ENCODE assay signal across 11 cellular contexts in genomic region chr1:66243548-66244130, GRCh38.
A peak's percentile ranks its signal among the peaks of the same experiment; 100 is the strongest.
DNase-seq lines count a peak whose midpoint lies in the region; ATAC-seq lines count a peak whose summit lies in the region.
"Had no signal": no experiment of that assay in that cellular context is flagged by ENCODE, and none has a peak within 500 bp of the region (broad histone marks: within the 10 kb centered on the region; RNA-seq: fewer than 3 reads in every experiment).

No MANE protein-coding gene starts in this region.

- no peaks in the 10 kb centered on the region for H3K36me3 Mint-ChIP-seq in activated T-cell treated with anti-CD3 and anti-CD28 coated beads, Interleukin-2, amount 50 U/mL, for 72 hours (ENCODE audit: insufficient read depth in 2 of 2)
- peaks cover 4% of the 10 kb centered on the region for H3K36me3 Mint-ChIP-seq in stimulated activated effector memory CD8-positive, alpha-beta T cell treated with anti-CD3 and anti-CD28 coated beads, Interleukin-12 subunit alpha, Interleukin-12 subunit beta, amount 100 ng/mL, for 72 hours

- no peak overlapping the region for H3K4me3 Mint-ChIP-seq in activated T-cell treated with anti-CD3 and anti-CD28 coated beads, Interleukin-2, amount 50 U/mL, for 72 hours
- H3K4me3 Mint-ChIP-seq in stimulated activated effector memory CD8-positive, alpha-beta T cell treated with anti-CD3 and anti-CD28 coated beads, Interleukin-12 subunit alpha, Interleukin-12 subunit beta, amount 100 ng/mL, for 72 hours: no peak overlapping the region

- ATAC-seq in HG02884 (IDR thresholded peaks at IDR 0.05; ENCODE audit: unreplicated experiment): peak; percentile 42
- ATAC-seq in activated T-cell treated with anti-CD3 and anti-CD28 coated beads, Interleukin-2, amount 50 U/mL, for 72 hours (replicated peaks in 1 of 2): peak; percentile 68 to 70
- peak; percentile 77 for ATAC-seq in stimulated activated effector memory CD8-positive, alpha-beta T cell treated with anti-CD3 and anti-CD28 coated beads, Interleukin-12 subunit alpha, Interleukin-12 subunit beta, amount 100 ng/mL, for 72 hours

- peak; percentile 61 for DNase-seq in activated CD8-positive, alpha-beta memory T cell treated with anti-CD3 and anti-CD28 coated beads for 24 hours
- no peak for DNase-seq in activated CD8-positive, alpha-beta memory T cell treated with anti-CD3 and anti-CD28 coated beads, Interleukin-2, amount 50 U/mL, for 4 hours
- peak in 1 of 2 donors; percentile 35 for DNase-seq in activated T-cell treated with anti-CD3 and anti-CD28 coated beads, Interleukin-2, amount 50 U/mL, for 72 hours
- DNase-seq in stimulated activated effector memory CD8-positive, alpha-beta T cell treated with anti-CD3 and anti-CD28 coated beads, Interleukin-12 subunit alpha, Interleukin-12 subunit beta, amount 100 ng/mL, for 72 hours (ENCODE audit: low spot score in 2 of 2): peak in 1 of 2 donors; percentile 58
- DNase-seq in activated gamma-delta T cell (lab: John Stamatoyannopoulos, UW): no peak
- no peak for DNase-seq in SW 1271 (lab: John Stamatoyannopoulos, UW)
- no peak for DNase-seq in NCI-H2029 treated with DMSO at 0.1 percent for 48 hours (lab: John Stamatoyannopoulos, UW)
- DNase-seq: colonic mucosa, DND-41, Kasumi-1 had no signal

- H3K9me3 Mint-ChIP-seq in activated T-cell treated with anti-CD3 and anti-CD28 coated beads, Interleukin-2, amount 50 U/mL, for 72 hours: no peaks in the 10 kb centered on the region
- no peaks in the 10 kb centered on the region for H3K9me3 Mint-ChIP-seq in stimulated activated effector memory CD8-positive, alpha-beta T cell treated with anti-CD3 and anti-CD28 coated beads, Interleukin-12 subunit alpha, Interleukin-12 subunit beta, amount 100 ng/mL, for 72 hours

- H3K4me1 Mint-ChIP-seq in activated T-cell treated with anti-CD3 and anti-CD28 coated beads, Interleukin-2, amount 50 U/mL, for 72 hours (ENCODE audit: low read depth): no peaks in the 10 kb centered on the region
- H3K4me1 Mint-ChIP-seq in stimulated activated effector memory CD8-positive, alpha-beta T cell treated with anti-CD3 and anti-CD28 coated beads, Interleukin-12 subunit alpha, Interleukin-12 subunit beta, amount 100 ng/mL, for 72 hours: peaks cover 33% of the 10 kb centered on the region

- peaks cover 4% of the 10 kb centered on the region for H3K27me3 Mint-ChIP-seq in activated T-cell treated with anti-CD3 and anti-CD28 coated beads, Interleukin-2, amount 50 U/mL, for 72 hours (ENCODE audit: low read depth)

- no peak overlapping the region for H3K27ac Mint-ChIP-seq in activated T-cell treated with anti-CD3 and anti-CD28 coated beads, Interleukin-2, amount 50 U/mL, for 72 hours
- H3K27ac Mint-ChIP-seq in stimulated activated effector memory CD8-positive, alpha-beta T cell treated with anti-CD3 and anti-CD28 coated beads, Interleukin-12 subunit alpha, Interleukin-12 subunit beta, amount 100 ng/mL, for 72 hours: no peak overlapping the region
